1 cellular context compared by ENCODE assay signal in genomic region chr7:135317676-135318326, GRCh38.
TF ChIP-seq lines count a peak whose summit lies in the region.

No MANE protein-coding gene starts in this region.

TF ChIP-seq in GM23338, 12 proteins besides CTCF, POLR2A, EP300 and RAD21 (continued from another document):
- TF ChIP-seq POLR2AphosphoS5 (IDR thresholded peaks at IDR 0.05; ENCODE audit: low read depth) = no peak
- TF ChIP-seq NANOG (IDR thresholded peaks at IDR 0.05; ENCODE audit: borderline replicate concordance) = no peak
- no peak for TF ChIP-seq ETS1 (IDR thresholded peaks at IDR 0.05)
